Comparison of ENCODE assay signal across 23 cellular contexts in genomic region chr2:23423062-23423872, GRCh38. TPM values are rescaled to one million over a fixed set of nuclear protein-coding genes. Genes with fewer than 3 reads are reported as not detected.
A peak's percentile ranks its signal among the peaks of the same experiment; 100 is the strongest.
DNase-seq lines count a peak whose midpoint lies in the region; ATAC-seq, FAIRE-seq and TF ChIP-seq lines count a peak whose summit lies in the region.
"Had no signal": no experiment of that assay in that cellular context is flagged by ENCODE, and none has a peak within 500 bp of the region (broad histone marks: within the 10 kb centered on the region; RNA-seq: fewer than 3 reads in every experiment).

No MANE protein-coding gene starts in this region.

- BruUV-seq in HepG2 (replicated peaks; lab: Mats Ljungman, UMichigan) = no TSS peak

- TF ChIP-seq EP300 in HepG2 (IDR thresholded peaks at IDR 0.05; ENCODE audit: low read depth in 2 of 2, low read length in 2 of 2) (no peak), HepG2 (CRISPR knock-in tag; IDR thresholded peaks at IDR 0.05; ENCODE audit: borderline replicate concordance) (no peak), esophagus muscularis mucosa (IDR thresholded peaks at IDR 0.05) (no peak)

- H3K4me3 ChIP-seq in HepG2 (replicated peaks in 1 of 3; ENCODE audit: insufficient read depth in 1 of 3, low read depth in 2 of 3, low read length in 3 of 3) (no peak overlapping the region), right lobe of liver (no peak overlapping the region), esophagus muscularis mucosa (no peak overlapping the region), neural progenitor cell (no peak overlapping the region)
- H3K4me3 ChIP-seq: A549; BLaER1 treated with 17β-estradiol and CSF1 and Interleukin-3, amounts not matched to agents 10 nM and 100 nM; upper lobe of right lung had no signal

- no peak overlapping the region for H3K4me3 Mint-ChIP-seq in neural progenitor cell
- H3K4me3 Mint-ChIP-seq: mesothelial cell of epicardium; stimulated activated naive CD8-positive, alpha-beta T cell treated with anti-CD3 and anti-CD28 coated beads, Interleukin-15, Interleukin-2, amounts not matched to agents 100 ng/mL and 50 ng/mL, for 24 hours had no signal

- no peak overlapping the region for H3K27ac ChIP-seq in HepG2 (ENCODE audit: extremely low read length, insufficient read depth, low read length)
- no peak overlapping the region for H3K27ac ChIP-seq in right lobe of liver
- H3K27ac ChIP-seq in esophagus muscularis mucosa (replicated peaks in 1 of 4) = peak overlapping the region; percentile 28 to 45 (median 37)
- H3K27ac ChIP-seq in neural progenitor cell = peak overlapping the region; percentile 54
- H3K27ac ChIP-seq: A549; BLaER1 treated with 17β-estradiol and CSF1 and Interleukin-3, amounts not matched to agents 10 nM and 100 nM; brain microvascular endothelial cell; neutrophil; upper lobe of right lung had no signal

- H3K4me1 ChIP-seq in HepG2 (ENCODE audit: insufficient read depth, low read length) (no peaks in the 10 kb centered on the region), right lobe of liver (peaks cover 0 to 5% (median 0%) of the 10 kb centered on the region in 4 donors), esophagus muscularis mucosa (peaks cover 18 to 85% (median 76%) of the 10 kb centered on the region in 4 donors), neural progenitor cell (peaks cover 32% of the 10 kb centered on the region)
- H3K4me1 ChIP-seq: BLaER1 treated with 17β-estradiol and CSF1 and Interleukin-3, amounts not matched to agents 10 nM and 100 nM; Caco-2 had no signal

- H3K4me1 Mint-ChIP-seq in neural progenitor cell = peaks cover 35% of the 10 kb centered on the region

- peak overlapping the region; percentile 90 for H3K27ac Mint-ChIP-seq in neural progenitor cell
- H3K27ac Mint-ChIP-seq: stimulated activated naive CD8-positive, alpha-beta T cell treated with anti-CD3 and anti-CD28 coated beads, Interleukin-15, Interleukin-2, amounts not matched to agents 100 ng/mL and 50 ng/mL, for 24 hours had no signal

- H2AFZ ChIP-seq in HepG2 (ENCODE audit: low read length) (no peak overlapping the region), neural progenitor cell (replicated peaks) (peak overlapping the region; percentile 88)

- 60% methylated on average over 24 of the region's 31 CpGs for WGBS in HepG2 (ENCODE audit: low lambda C conversion rate)
- WGBS in right lobe of liver (ENCODE audit: insufficient coverage, low coverage, low lambda C conversion rate, missing lambda C conversion rate) = 82% methylated on average over 12 of the region's 31 CpGs
- 93% methylated on average over 22 of the region's 31 CpGs for WGBS in esophagus muscularis mucosa

- in situ Hi-C loops in HepG2 (cut with HindIII; ENCODE audit: extremely low pct_ligation_motif_present, low pct_unique_long_range_greater_than_20kb) = no loop called here

- no peaks in the 10 kb centered on the region for H3K9me3 ChIP-seq in HepG2 (ENCODE audit: low read length)
- no peaks in the 10 kb centered on the region for H3K9me3 ChIP-seq in right lobe of liver
- no peaks in the 10 kb centered on the region for H3K9me3 ChIP-seq in esophagus muscularis mucosa
- H3K9me3 ChIP-seq in neural progenitor cell (ENCODE audit: low read depth) = no peaks in the 10 kb centered on the region
- H3K9me3 ChIP-seq: A549; BLaER1 treated with 17β-estradiol and CSF1 and Interleukin-3, amounts not matched to agents 10 nM and 100 nM; Caco-2; neutrophil; upper lobe of right lung had no signal

- H3K9ac ChIP-seq in HepG2 (ENCODE audit: insufficient read depth, low read depth, low read length) (no peak overlapping the region), neural progenitor cell (no peak overlapping the region)
- H3K9ac ChIP-seq: BLaER1 treated with 17β-estradiol and CSF1 and Interleukin-3, amounts not matched to agents 10 nM and 100 nM had no signal

- no peaks in the 10 kb centered on the region for H3K79me2 ChIP-seq in HepG2 (ENCODE audit: insufficient read depth, low read length)
- H3K79me2 ChIP-seq in neural progenitor cell (ENCODE audit: low read depth) = no peaks in the 10 kb centered on the region

- no peak for DNase-seq in HepG2 (ENCODE audit: low spot score)
- DNase-seq in right lobe of liver = no peak
- DNase-seq in esophagus muscularis mucosa (ENCODE audit: extremely low spot score) = no peak
- peak; percentile 45 for DNase-seq in neural progenitor cell (ENCODE audit: low spot score)
- no peak for DNase-seq in cortex of kidney (lab: John Stamatoyannopoulos, UW)
- DNase-seq in H54 (ENCODE audit: insufficient read length, low spot score) = no peak
- DNase-seq in superior temporal gyrus (ENCODE audit: extremely low spot score) = no peak
- DNase-seq: activated gamma-delta T cell, activated T-cell treated with anti-CD3 and anti-CD28 coated beads for 4 hours, brain microvascular endothelial cell, DND-41, MM.1S, NCI-H146, NCI-H510A treated with DMSO at 0.1 percent for 48 hours, upper lobe of right lung had no signal

- CTCF ChIA-PET in HepG2 (lab: Yijun Ruan, JAX; ENCODE audit: low intra/inter-chr PET ratio, low total read pairs) = no interaction called here

- intact Hi-C loops in HepG2 (cut with micrococcal nuclease; ENCODE audit: unreplicated experiment) (no loop called here), right lobe of liver (cut with DNase I) (no loop called here), esophagus muscularis mucosa (cut with DNase I) (loop anchor here (10.0 kb wide), 1 partner anchor 62 kb away; no protein-coding TSS in a partner anchor)

- POLR2A ChIA-PET in HepG2 (lab: Yijun Ruan, JAX) = no interaction called here

- no peak for TF ChIP-seq CTCF in HepG2 (CRISPR knock-in tag; IDR thresholded peaks at IDR 0.05)
- no peak for TF ChIP-seq CTCF in right lobe of liver (IDR thresholded peaks at IDR 0.05)
- TF ChIP-seq CTCF in esophagus muscularis mucosa (IDR thresholded peaks at IDR 0.05) = no peak
- TF ChIP-seq CTCF in neural progenitor cell (IDR thresholded peaks at IDR 0.05) = no peak

- H3K4me2 ChIP-seq in HepG2 (ENCODE audit: low read depth, low read length) (no peak overlapping the region), neural progenitor cell (peak overlapping the region; percentile 50)
- H3K4me2 ChIP-seq: A549; BLaER1 treated with 17β-estradiol and CSF1 and Interleukin-3, amounts not matched to agents 10 nM and 100 nM had no signal

- H3K27me3 Mint-ChIP-seq in neural progenitor cell (ENCODE audit: insufficient read depth, low read depth) = no peaks in the 10 kb centered on the region
- H3K27me3 Mint-ChIP-seq: stimulated activated naive CD8-positive, alpha-beta T cell treated with anti-CD3 and anti-CD28 coated beads, Interleukin-15, Interleukin-2, amounts not matched to agents 100 ng/mL and 50 ng/mL, for 24 hours had no signal

- H3K36me3 ChIP-seq in HepG2 (replicated peaks in 1 of 2; ENCODE audit: control insufficient read depth in 1 of 2, insufficient read depth in 2 of 2, low read length in 2 of 2) (no peaks in the 10 kb centered on the region), right lobe of liver (no peaks in the 10 kb centered on the region), esophagus muscularis mucosa (no peaks in the 10 kb centered on the region), neural progenitor cell (no peaks in the 10 kb centered on the region)
- H3K36me3 ChIP-seq: BLaER1 treated with 17β-estradiol and CSF1 and Interleukin-3, amounts not matched to agents 10 nM and 100 nM; brain microvascular endothelial cell; neutrophil; upper lobe of right lung had no signal

- peaks cover 20% of the 10 kb centered on the region for H3F3A ChIP-seq in neural progenitor cell (ENCODE audit: low read depth)

- ATAC-seq in HepG2 (peak; percentile 22; the same call in 2 of the 3 replicates), right lobe of liver (no peak), HG03280 (IDR thresholded peaks at IDR 0.05; ENCODE audit: unreplicated experiment) (no peak)
- ATAC-seq: A549, upper lobe of right lung had no signal

- no peaks in the 10 kb centered on the region for H3K9me3 Mint-ChIP-seq in neural progenitor cell
- H3K9me3 Mint-ChIP-seq: mesothelial cell of epicardium; stimulated activated naive CD8-positive, alpha-beta T cell treated with anti-CD3 and anti-CD28 coated beads, Interleukin-15, Interleukin-2, amounts not matched to agents 100 ng/mL and 50 ng/mL, for 24 hours had no signal

- no peaks in the 10 kb centered on the region for H3K36me3 Mint-ChIP-seq in neural progenitor cell
- H3K36me3 Mint-ChIP-seq: mesothelial cell of epicardium had no signal

- no peak for FAIRE-seq in HepG2 (lab: Jason Lieb, UNC)
- no peak for FAIRE-seq in H54 (lab: Jason Lieb, UNC)
- FAIRE-seq: A549, GM19239 had no signal

- TF ChIP-seq POLR2A in HepG2 (IDR thresholded peaks at IDR 0.05; ENCODE audit: insufficient read depth in 1 of 2, low read depth in 2 of 2, low read length in 2 of 2) (no peak), right lobe of liver (IDR thresholded peaks at IDR 0.05) (no peak), esophagus muscularis mucosa (IDR thresholded peaks at IDR 0.05; ENCODE audit: low read depth) (no peak), H54 (IDR thresholded peaks at IDR 0.05; ENCODE audit: low read depth, low read length) (no peak)

- H4K20me1 ChIP-seq in HepG2 (ENCODE audit: insufficient read depth, low read length) (no peaks in the 10 kb centered on the region), neural progenitor cell (ENCODE audit: low read depth) (no peaks in the 10 kb centered on the region)
- H4K20me1 ChIP-seq: BLaER1 treated with 17β-estradiol and CSF1 and Interleukin-3, amounts not matched to agents 10 nM and 100 nM had no signal

- no peak for TF ChIP-seq RAD21 in HepG2 (CRISPR knock-in tag; IDR thresholded peaks at IDR 0.05)

- H3K27me3 ChIP-seq in HepG2 (ENCODE audit: control insufficient read depth in 1 of 2, insufficient read depth in 2 of 2, low read length in 2 of 2) (peaks cover 0 to 6% of the 10 kb centered on the region in 2 experiments; a peak in 2 of 5 replicates), right lobe of liver (no peaks in the 10 kb centered on the region), esophagus muscularis mucosa (no peaks in the 10 kb centered on the region), neural progenitor cell (no peaks in the 10 kb centered on the region)
- H3K27me3 ChIP-seq: BLaER1 treated with 17β-estradiol and CSF1 and Interleukin-3, amounts not matched to agents 10 nM and 100 nM; brain microvascular endothelial cell; upper lobe of right lung had no signal

RNA-seq across cellular contexts. Expression of gene KLHL29, which starts 38.3 kb away (rescaled TPM):
- not detected in 2 replicates for total RNA-seq in HepG2 (2016; rRNA removed; fragmentation: Illumina TruSeq; extraction: Trizol)
- not detected in 2 replicates for total RNA-seq in HepG2 (2016; cell fraction: cytosol; rRNA removed; fragmentation: Illumina TruSeq; extraction: Trizol; ENCODE audit: low read depth)
- not detected in 2 replicates for total RNA-seq in HepG2 (2016; cell fraction: insoluble cytoplasmic fraction; rRNA removed; fragmentation: Illumina TruSeq; extraction: Trizol)
- total RNA-seq in HepG2 (2016; cell fraction: membrane; rRNA removed; fragmentation: Illumina TruSeq; extraction: Trizol) = not detected in 2 replicates
- 0.12 TPM in 1 of 2 replicates, not detected in the other for total RNA-seq in HepG2 (2016; cell fraction: nucleus; rRNA removed; fragmentation: Illumina TruSeq; extraction: Trizol)
- 0.01 and 0.03 TPM in 2 replicates for polyA plus RNA-seq in HepG2 (2011; rRNA removed)
- polyA plus RNA-seq in HepG2 (2011; cell fraction: cytosol; rRNA removed) = 0.01 TPM in 2 replicates
- polyA plus RNA-seq in HepG2 (2011; cell fraction: nucleus; rRNA removed) = 0.03 and 0.11 TPM in 2 replicates
- 0.05 and 0.09 TPM in 2 replicates for polyA plus RNA-seq in HepG2 (2012)
- not detected in 2 replicates for polyA plus RNA-seq in HepG2 (2016; cell fraction: cytosol; fragmentation: Illumina TruSeq; extraction: Trizol; ENCODE audit: low read depth)
- not detected in 2 replicates for polyA plus RNA-seq in HepG2 (2016; cell fraction: insoluble cytoplasmic fraction; fragmentation: Illumina TruSeq; extraction: Trizol; ENCODE audit: low read depth)
- not detected in 2 replicates for polyA plus RNA-seq in HepG2 (2016; cell fraction: membrane; fragmentation: Illumina TruSeq; extraction: Trizol; ENCODE audit: low read depth)
- polyA plus RNA-seq in HepG2 (2016; cell fraction: nucleus; fragmentation: Illumina TruSeq; extraction: Trizol; ENCODE audit: insufficient read depth, low read depth) = not detected in 2 replicates
- 3.2 TPM in 1 of 2 replicates, not detected in the other for polyA minus RNA-seq in HepG2 (2011; rRNA and poly(A)+ RNA removed; ENCODE audit: low replicate concordance)
- 0.09 TPM in 1 of 2 replicates, not detected in the other for polyA minus RNA-seq in HepG2 (2011; cell fraction: cytosol; rRNA and poly(A)+ RNA removed)
- polyA minus RNA-seq in HepG2 (2011; cell fraction: nucleus; rRNA and poly(A)+ RNA removed) = not detected in 2 replicates
- 10 to 100 TPM in 2 of 6 experiments, 1 to 10 TPM in 4; 1.2 to 10.2 (median 6.4) TPM for total RNA-seq in right lobe of liver
- 10 to 100 TPM; 22.0 to 26.1 (median 23.4) TPM for total RNA-seq in esophagus muscularis mucosa
- 1.6 and 2.3 TPM in 2 replicates for total RNA-seq in neural progenitor cell (ENCODE audit: low replicate concordance)

Comparison
In these comparisons a context has a peak if more than half of its experiments do, and no peak if none do; other contexts are left out.
1. H3K27ac ChIP-seq: peak in esophagus muscularis mucosa (4 of 4) and neural progenitor cell (single experiment); none in HepG2 (single experiment) and right lobe of liver (0 of 3).